22 cellular contexts compared by ENCODE assay signal in the genomic region with DNA sequence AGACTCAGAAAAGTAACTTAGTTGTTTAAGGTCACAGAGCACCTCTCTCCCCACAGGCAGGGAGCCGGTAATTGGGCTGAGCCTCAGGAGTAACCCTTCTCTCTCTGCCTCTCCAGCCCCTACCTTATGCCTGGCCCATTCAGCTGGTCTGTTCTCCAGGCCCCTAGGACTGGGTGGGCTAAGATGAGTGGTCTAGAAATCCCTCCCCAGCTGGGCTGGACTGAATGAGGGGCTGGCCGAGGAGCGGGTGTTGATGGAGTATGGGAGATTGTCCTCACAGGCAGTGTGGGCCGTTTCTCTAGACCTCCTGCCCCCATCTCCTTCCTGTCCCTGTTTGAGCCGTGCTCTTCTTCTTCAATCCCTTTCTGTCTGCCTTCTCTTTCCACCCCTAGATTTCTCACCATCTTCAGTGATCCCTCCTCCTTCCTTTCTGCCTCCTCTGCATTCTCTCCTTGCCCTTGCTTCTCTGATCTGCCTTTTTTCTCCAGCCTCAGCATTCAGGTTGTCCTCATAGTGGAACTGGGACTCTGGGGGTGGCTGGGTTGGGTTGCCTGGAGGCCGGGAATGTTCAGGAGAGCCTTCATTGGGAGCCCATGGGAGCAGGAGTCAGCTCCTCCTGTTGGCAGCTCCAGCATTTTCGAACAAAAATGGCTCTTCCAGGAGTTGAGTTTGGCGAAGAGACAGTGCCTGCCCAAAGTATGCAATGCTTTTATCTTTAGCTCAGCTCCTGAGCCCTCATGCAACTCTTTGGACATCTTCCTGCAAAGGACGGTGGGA. TPM values are rescaled to one million over a fixed set of nuclear protein-coding genes. Genes with fewer than 3 reads are reported as not detected.
DNase-seq lines count a peak whose midpoint lies in the region; ATAC-seq and TF ChIP-seq lines count a peak whose summit lies in the region.
"Had no signal": no experiment of that assay in that cellular context is flagged by ENCODE, and none has a peak within 500 bp of the region (broad histone marks: within the 10 kb centered on the region; RNA-seq: fewer than 3 reads in every experiment).

No MANE protein-coding gene starts in this region.

- CTCF ChIA-PET in activated CD4-positive, alpha-beta T cell treated with anti-CD3 and anti-CD28 coated beads, Interleukin-2, amount 10 ng/mL, durations not matched to agents 7 days and 5 days (lab: Charles Lee) = interaction anchor here (0.6 kb wide), 1 partner anchor 17 kb away, joined by 4 read pairs; no protein-coding TSS in a partner anchor
- CTCF ChIA-PET in T-cell (lab: Charles Lee) = no interaction called here

- no peak overlapping the region for H3K4me3 Mint-ChIP-seq in activated CD4-positive, alpha-beta T cell treated with anti-CD3 and anti-CD28 coated beads, Interleukin-2, amount 10 ng/mL, durations not matched to agents 7 days and 5 days
- peak overlapping the region; percentile 2 for H3K4me3 Mint-ChIP-seq in neural crest cell
- no peak overlapping the region for H3K4me3 Mint-ChIP-seq in T-cell
- H3K4me3 Mint-ChIP-seq: CD14-positive monocyte; memory B cell; T-helper 2 cell treated with Interferon-gamma antibody and Interleukin-4, amounts not matched to agents 5 μg/mL and 100 μg/mL, for 36 hours had no signal

- POLR2A ChIA-PET in activated CD4-positive, alpha-beta T cell treated with anti-CD3 and anti-CD28 coated beads, Interleukin-2, amount 10 ng/mL, durations not matched to agents 7 days and 5 days (lab: Charles Lee) = no interaction called here
- POLR2A ChIA-PET in T-cell (lab: Charles Lee) = no interaction called here

- H3K4me3 ChIP-seq in tibial nerve = no peak overlapping the region
- H3K4me3 ChIP-seq: GM23248, thyroid gland had no signal

- no peak for DNase-seq in activated CD4-positive, alpha-beta T cell treated with anti-CD3 and anti-CD28 coated beads, Interleukin-2, amount 10 ng/mL, durations not matched to agents 7 days and 5 days
- DNase-seq in activated CD4-positive, alpha-beta T cell treated with anti-CD3 and anti-CD28 coated beads, Interleukin-2, amount 50 U/mL, for 1 hour = no peak
- no peak for DNase-seq in neural crest cell (ENCODE audit: low read depth, low spot score)
- DNase-seq in tibial nerve (ENCODE audit: low spot score in 2 of 2) = no peak
- no peak for DNase-seq in SW480 (ENCODE audit: low spot score)
- no peak for DNase-seq in T-cell
- no peak for DNase-seq in AG08395 (ENCODE audit: low spot score)
- DNase-seq: 8988T; activated gamma-delta T cell; cortex of kidney; DMS153; erythroblast; GM23248; NCI-H187; SIG-M5; stimulated activated CD4-positive, alpha-beta T cell treated with anti-CD3 and anti-CD28 coated beads, Interleukin-4, amount 100 ng/mL, for 24 hours; thyroid gland had no signal

- no peaks in the 10 kb centered on the region for H3K36me3 ChIP-seq in tibial nerve
- H3K36me3 ChIP-seq: thyroid gland had no signal

- no peaks in the 10 kb centered on the region for H3K36me3 Mint-ChIP-seq in activated CD4-positive, alpha-beta T cell treated with anti-CD3 and anti-CD28 coated beads, Interleukin-2, amount 10 ng/mL, durations not matched to agents 7 days and 5 days (ENCODE audit: low read depth)
- no peaks in the 10 kb centered on the region for H3K36me3 Mint-ChIP-seq in neural crest cell (ENCODE audit: low read depth)
- no peaks in the 10 kb centered on the region for H3K36me3 Mint-ChIP-seq in T-cell
- H3K36me3 Mint-ChIP-seq: memory B cell had no signal

- H3K27ac Mint-ChIP-seq in activated CD4-positive, alpha-beta T cell treated with anti-CD3 and anti-CD28 coated beads, Interleukin-2, amount 10 ng/mL, durations not matched to agents 7 days and 5 days = peak overlapping the region; percentile 28
- H3K27ac Mint-ChIP-seq in neural crest cell (ENCODE audit: unreplicated experiment) (peak overlapping the region; percentile 91), T-cell (no peak overlapping the region)
- H3K27ac Mint-ChIP-seq: memory B cell; T-helper 2 cell treated with Interferon-gamma antibody and Interleukin-4, amounts not matched to agents 5 μg/mL and 100 μg/mL, for 36 hours had no signal

- no peaks in the 10 kb centered on the region for H3K27me3 ChIP-seq in tibial nerve
- H3K27me3 ChIP-seq: thyroid gland had no signal

- peaks cover 2% of the 10 kb centered on the region for H3K4me1 Mint-ChIP-seq in activated CD4-positive, alpha-beta T cell treated with anti-CD3 and anti-CD28 coated beads, Interleukin-2, amount 10 ng/mL, durations not matched to agents 7 days and 5 days
- peaks cover 35% of the 10 kb centered on the region for H3K4me1 Mint-ChIP-seq in neural crest cell
- no peaks in the 10 kb centered on the region for H3K4me1 Mint-ChIP-seq in T-cell

- WGBS in tibial nerve, 2 donors = 43 to 46% methylated on average over 8 to 9 of the region's 9 CpGs

- TF ChIP-seq CTCF in neural crest cell (conservative IDR thresholded peaks at IDR 0.05) (no peak), tibial nerve (IDR thresholded peaks at IDR 0.05) (no peak)

- TF ChIP-seq EP300 in tibial nerve (IDR thresholded peaks at IDR 0.05) = no peak

- H3K27ac ChIP-seq in cingulate gyrus (ENCODE audit: low read depth, low read length) (peak overlapping the region; percentile 92), tibial nerve (peak overlapping the region; percentile 51 to 93 (median 70))
- H3K27ac ChIP-seq: GM23248, thyroid gland had no signal

- peaks cover 4 to 87% (median 46%) of the 10 kb centered on the region in 4 donors for H3K4me1 ChIP-seq in tibial nerve

- no peaks in the 10 kb centered on the region for H3K9me3 Mint-ChIP-seq in activated CD4-positive, alpha-beta T cell treated with anti-CD3 and anti-CD28 coated beads, Interleukin-2, amount 10 ng/mL, durations not matched to agents 7 days and 5 days
- no peaks in the 10 kb centered on the region for H3K9me3 Mint-ChIP-seq in neural crest cell
- H3K9me3 Mint-ChIP-seq in T-cell = no peaks in the 10 kb centered on the region
- H3K9me3 Mint-ChIP-seq: CD14-positive monocyte; memory B cell; T-helper 2 cell treated with Interferon-gamma antibody and Interleukin-4, amounts not matched to agents 5 μg/mL and 100 μg/mL, for 36 hours had no signal

- H3K27me3 Mint-ChIP-seq in activated CD4-positive, alpha-beta T cell treated with anti-CD3 and anti-CD28 coated beads, Interleukin-2, amount 10 ng/mL, durations not matched to agents 7 days and 5 days = no peaks in the 10 kb centered on the region
- H3K27me3 Mint-ChIP-seq in neural crest cell (ENCODE audit: low read depth) (no peaks in the 10 kb centered on the region), T-cell (no peaks in the 10 kb centered on the region)
- H3K27me3 Mint-ChIP-seq: memory B cell had no signal

- no peak for ATAC-seq in T-cell (replicated peaks in 1 of 4)
- ATAC-seq: activated CD4-positive, CD25-positive, alpha-beta regulatory T cell treated with anti-CD3 and anti-CD28 coated beads, Interleukin-2, amount 50 U/mL, for 24 hours had no signal

- H3K9me3 ChIP-seq in tibial nerve = no peaks in the 10 kb centered on the region
- H3K9me3 ChIP-seq: thyroid gland had no signal

- TF ChIP-seq POLR2A in tibial nerve (IDR thresholded peaks at IDR 0.05) = no peak

RNA-seq across cellular contexts. Expression of a gene that starts 7.6 kb away (rescaled TPM):
- 1 to 10 TPM; 7.5 to 7.6 TPM for total RNA-seq in activated CD4-positive, alpha-beta T cell treated with anti-CD3 and anti-CD28 coated beads, Interleukin-2, amount 10 ng/mL, durations not matched to agents 7 days and 5 days
- total RNA-seq in neural crest cell (22.4 and 23.1 TPM in 2 replicates), tibial nerve (100 to 1,000 TPM in 2 of 4 donors, 10 to 100 TPM in 2; 68.1 to 162 (median 122) TPM), T-cell (1 to 10 TPM; 2.6 to 4.8 (median 3.6) TPM)

RNA-seq across cellular contexts. Expression of a gene that starts 59.2 kb away (rescaled TPM):
- total RNA-seq in activated CD4-positive, alpha-beta T cell treated with anti-CD3 and anti-CD28 coated beads, Interleukin-2, amount 10 ng/mL, durations not matched to agents 7 days and 5 days = 10 to 100 TPM; 33.1 to 33.5 TPM
- total RNA-seq in neural crest cell = 22.9 and 23.3 TPM in 2 replicates
- total RNA-seq in tibial nerve = 10 to 100 TPM in 2 of 4 donors, 1 to 10 TPM in 2; 7.1 to 16.4 (median 11.9) TPM
- 10 to 100 TPM; 12.4 to 23.7 (median 19.8) TPM for total RNA-seq in T-cell

Comparison
In these comparisons a context has a peak if more than half of its experiments do, and no peak if none do; other contexts are left out.
1. H3K27ac Mint-ChIP-seq: peak in activated CD4-positive, alpha-beta T cell treated with anti-CD3 and anti-CD28 coated beads, Interleukin-2, amount 10 ng/mL, durations not matched to agents 7 days and 5 days (single experiment) and neural crest cell (single experiment); none in T-cell (0 of 2).